ENCODE assay signal across 17 cellular contexts in genomic region chr14:31030406-31030805, GRCh38. TPM values are rescaled to one million over a fixed set of nuclear protein-coding genes. Genes with fewer than 3 reads are reported as not detected.
A peak's percentile ranks its signal among the peaks of the same experiment; 100 is the strongest.
DNase-seq lines count a peak whose midpoint lies in the region; ATAC-seq and TF ChIP-seq lines count a peak whose summit lies in the region.
"Had no signal": no experiment of that assay in that cellular context is flagged by ENCODE, and none has a peak within 500 bp of the region (broad histone marks: within the 10 kb centered on the region; RNA-seq: fewer than 3 reads in every experiment).

No MANE protein-coding gene starts in this region.

- no peak for ATAC-seq in activated T-cell treated with anti-CD3 and anti-CD28 coated beads, Interleukin-2, amount 50 U/mL, for 72 hours (replicated peaks in 1 of 2)
- ATAC-seq in WTC11 (no peak), body of pancreas (no peak)
- ATAC-seq: GM23338 had no signal

- no peak overlapping the region for H3K23ac ChIP-seq in H9 (ENCODE audit: insufficient read length, low read depth, low read length)

- H2AK5ac ChIP-seq in H9 (ENCODE audit: insufficient read length, low read length), result no peak overlapping the region

- CTCF ChIA-PET in WTC11 (lab: Charles Lee), result no interaction called here

- TF ChIP-seq CTCF in H9 (conservative IDR thresholded peaks at IDR 0.05) (no peak), WTC11 (IDR thresholded peaks at IDR 0.05) (no peak), progenitor cell of endocrine pancreas (IDR thresholded peaks at IDR 0.05; ENCODE audit: unreplicated experiment) (no peak), smooth muscle cell (IDR thresholded peaks at IDR 0.05; ENCODE audit: borderline replicate concordance, insufficient read depth, poor library complexity, severe bottlenecking) (no peak), body of pancreas (IDR thresholded peaks at IDR 0.05) (no peak)

- H3K4me2 ChIP-seq in H9 (ENCODE audit: insufficient read depth, insufficient read length, low read length), result no peak overlapping the region
- no peak overlapping the region for H3K4me2 ChIP-seq in smooth muscle cell
- H3K4me2 ChIP-seq: BLaER1 treated with 17β-estradiol and CSF1 and Interleukin-3, amounts not matched to agents 10 nM and 100 nM; GM23338 had no signal

- H3K18ac ChIP-seq in H9 (ENCODE audit: insufficient read length, low read depth, low read length), result no peak overlapping the region

- H2BK12ac ChIP-seq in H9 (ENCODE audit: insufficient read length, low read depth, low read length), result no peak overlapping the region

- H4K20me1 ChIP-seq in H9 (ENCODE audit: control insufficient read depth, insufficient read depth, insufficient read length) (no peaks in the 10 kb centered on the region), smooth muscle cell (ENCODE audit: low read depth) (peaks cover under 1% of the 10 kb centered on the region)
- H4K20me1 ChIP-seq: BLaER1 treated with 17β-estradiol and CSF1 and Interleukin-3, amounts not matched to agents 10 nM and 100 nM had no signal

- H3K9ac ChIP-seq in H9 (ENCODE audit: extremely low read depth, insufficient read length, low read length) (no peak overlapping the region), smooth muscle cell (ENCODE audit: low read depth) (no peak overlapping the region)
- H3K9ac ChIP-seq: BLaER1 treated with 17β-estradiol and CSF1 and Interleukin-3, amounts not matched to agents 10 nM and 100 nM had no signal

- H2BK5ac ChIP-seq in H9 (ENCODE audit: insufficient read length, low read length), result no peak overlapping the region

- POLR2A ChIA-PET in WTC11 (lab: Charles Lee), result no interaction called here

- H3K27ac Mint-ChIP-seq in activated T-cell treated with anti-CD3 and anti-CD28 coated beads, Interleukin-2, amount 50 U/mL, for 72 hours, result peak overlapping the region; percentile 42
- no peak overlapping the region for H3K27ac Mint-ChIP-seq in activated T-cell treated with anti-CD3 and anti-CD28 coated beads, Interleukin-2, amount 50 U/mL, for 24 hours
- H3K27ac Mint-ChIP-seq in H9, result peak overlapping the region in 2 of 3 experiments; percentile 0 to 66; a peak in 2 of 7 replicates
- peak overlapping the region; percentile 9; the same call in 1 of the 2 replicates for H3K27ac Mint-ChIP-seq in WTC11
- peak overlapping the region; percentile 17 for H3K27ac Mint-ChIP-seq in progenitor cell of endocrine pancreas
- H3K27ac Mint-ChIP-seq: GM23338, HFFc6 had no signal

- no peak overlapping the region for H4K91ac ChIP-seq in H9 (ENCODE audit: insufficient read length, low read depth, low read length)

- no peak overlapping the region for H3T11ph ChIP-seq in H9 (ENCODE audit: low read length)

- H2AFZ ChIP-seq in H9 (ENCODE audit: low read length), result no peak overlapping the region
- H2AFZ ChIP-seq in smooth muscle cell (ENCODE audit: low read depth), result no peak overlapping the region
- H2AFZ ChIP-seq: GM23338 had no signal

- no peak overlapping the region for H4K8ac ChIP-seq in H9 (replicated peaks; ENCODE audit: insufficient read length, low read depth, low read length)

- H3K9me3 Mint-ChIP-seq in activated T-cell treated with anti-CD3 and anti-CD28 coated beads, Interleukin-2, amount 50 U/mL, for 72 hours, result no peaks in the 10 kb centered on the region
- H3K9me3 Mint-ChIP-seq in activated T-cell treated with anti-CD3 and anti-CD28 coated beads, Interleukin-2, amount 50 U/mL, for 24 hours, result no peaks in the 10 kb centered on the region
- H3K9me3 Mint-ChIP-seq in H9 (no peaks in the 10 kb centered on the region), WTC11 (no peaks in the 10 kb centered on the region), progenitor cell of endocrine pancreas (ENCODE audit: low read depth) (no peaks in the 10 kb centered on the region)
- H3K9me3 Mint-ChIP-seq: CD4-positive, alpha-beta T cell; GM23338; HFFc6 had no signal

- H3K36me3 ChIP-seq in smooth muscle cell (ENCODE audit: low read depth) (no peaks in the 10 kb centered on the region), body of pancreas (replicated peaks in 1 of 2; ENCODE audit: insufficient read depth in 1 of 2, low read depth in 2 of 2) (no peaks in the 10 kb centered on the region)
- H3K36me3 ChIP-seq: BLaER1 treated with 17β-estradiol and CSF1 and Interleukin-3, amounts not matched to agents 10 nM and 100 nM; HAP-1 had no signal

- H3K9me3 ChIP-seq in H9 (ENCODE audit: control insufficient read depth, low read depth, low read length), result no peaks in the 10 kb centered on the region
- H3K9me3 ChIP-seq in smooth muscle cell (replicated peaks; ENCODE audit: low read depth), result no peaks in the 10 kb centered on the region
- H3K9me3 ChIP-seq in body of pancreas, result no peaks in the 10 kb centered on the region
- H3K9me3 ChIP-seq: BLaER1 treated with 17β-estradiol and CSF1 and Interleukin-3, amounts not matched to agents 10 nM and 100 nM; HAP-1 had no signal

- no peak overlapping the region for H2BK120ac ChIP-seq in H9 (ENCODE audit: low read depth, low read length, poor library complexity, severe bottlenecking)

- intact Hi-C loops in body of pancreas (cut with DNase I), result no loop called here

- H3K27ac ChIP-seq in H9 (ENCODE audit: insufficient read length, low read depth, low read length) (no peak overlapping the region), smooth muscle cell (ENCODE audit: low read depth) (no peak overlapping the region), body of pancreas (no peak overlapping the region)
- H3K27ac ChIP-seq: BLaER1 treated with 17β-estradiol and CSF1 and Interleukin-3, amounts not matched to agents 10 nM and 100 nM had no signal

- H2BK20ac ChIP-seq in H9 (ENCODE audit: low read depth, low read length, poor library complexity, severe bottlenecking), result no peak overlapping the region

- no peak overlapping the region for H3K4me3 ChIP-seq in smooth muscle cell
- H3K4me3 ChIP-seq in body of pancreas, result no peak overlapping the region
- H3K4me3 ChIP-seq: BLaER1 treated with 17β-estradiol and CSF1 and Interleukin-3, amounts not matched to agents 10 nM and 100 nM; GM23338; HAP-1 had no signal

- no peak for TF ChIP-seq POLR2A in body of pancreas (IDR thresholded peaks at IDR 0.05)

- no peak for DNase-seq in activated T-cell treated with anti-CD3 and anti-CD28 coated beads, Interleukin-2, amount 50 U/mL, for 72 hours
- DNase-seq in activated T-cell treated with anti-CD3 and anti-CD28 coated beads, Interleukin-2, amount 50 U/mL, for 24 hours, result no peak
- DNase-seq in H9, result no peak
- no peak for DNase-seq in WTC11 (ENCODE audit: low spot score)
- DNase-seq in progenitor cell of endocrine pancreas (ENCODE audit: low spot score, unreplicated experiment), result no peak
- no peak for DNase-seq in smooth muscle cell (lab: John Stamatoyannopoulos, UW; ENCODE audit: unreplicated experiment)
- DNase-seq in body of pancreas, result no peak
- DNase-seq in NCI-H774 (lab: John Stamatoyannopoulos, UW), result no peak
- DNase-seq: ACHN; CD4-positive, alpha-beta T cell; DMS79 treated with DMSO at 0.1 percent for 48 hours; EL; HFFc6; IMR-90 had no signal

- H3K79me2 ChIP-seq in H9 (ENCODE audit: insufficient read depth, low read length) (no peaks in the 10 kb centered on the region; the same call in 1 of the 2 replicates), smooth muscle cell (ENCODE audit: low read depth) (peaks cover 41% of the 10 kb centered on the region)

- H4K5ac ChIP-seq in H9 (ENCODE audit: insufficient read length, low read depth, low read length), result no peak overlapping the region

- H3K56ac ChIP-seq in H9 (ENCODE audit: insufficient read length, low read depth, low read length), result no peak overlapping the region

- peaks cover 60% of the 10 kb centered on the region for H3K4me1 Mint-ChIP-seq in activated T-cell treated with anti-CD3 and anti-CD28 coated beads, Interleukin-2, amount 50 U/mL, for 72 hours (ENCODE audit: low read depth)
- peaks cover 55% of the 10 kb centered on the region for H3K4me1 Mint-ChIP-seq in activated T-cell treated with anti-CD3 and anti-CD28 coated beads, Interleukin-2, amount 50 U/mL, for 24 hours (ENCODE audit: low read depth)
- peaks cover 7 to 19% of the 10 kb centered on the region in 2 experiments for H3K4me1 Mint-ChIP-seq in H9
- peaks cover 18% of the 10 kb centered on the region for H3K4me1 Mint-ChIP-seq in WTC11
- peaks cover 19% of the 10 kb centered on the region for H3K4me1 Mint-ChIP-seq in progenitor cell of endocrine pancreas (ENCODE audit: low read depth)

- no peaks in the 10 kb centered on the region for H3K27me3 Mint-ChIP-seq in activated T-cell treated with anti-CD3 and anti-CD28 coated beads, Interleukin-2, amount 50 U/mL, for 72 hours (ENCODE audit: low read depth)
- H3K27me3 Mint-ChIP-seq in activated T-cell treated with anti-CD3 and anti-CD28 coated beads, Interleukin-2, amount 50 U/mL, for 24 hours, result no peaks in the 10 kb centered on the region
- H3K27me3 Mint-ChIP-seq in H9 (ENCODE audit: low read depth) (no peaks in the 10 kb centered on the region), WTC11 (ENCODE audit: low read depth) (no peaks in the 10 kb centered on the region), progenitor cell of endocrine pancreas (no peaks in the 10 kb centered on the region)
- H3K27me3 Mint-ChIP-seq: CD4-positive, alpha-beta T cell had no signal

- H3K27me3 ChIP-seq in H9 (ENCODE audit: insufficient read depth, low read length), result no peaks in the 10 kb centered on the region
- H3K27me3 ChIP-seq in smooth muscle cell (ENCODE audit: low read depth), result no peaks in the 10 kb centered on the region
- H3K27me3 ChIP-seq in body of pancreas, result no peaks in the 10 kb centered on the region
- H3K27me3 ChIP-seq: BLaER1 treated with 17β-estradiol and CSF1 and Interleukin-3, amounts not matched to agents 10 nM and 100 nM had no signal

- peaks cover 0 to 2% of the 10 kb centered on the region in 2 donors for H3K36me3 Mint-ChIP-seq in activated T-cell treated with anti-CD3 and anti-CD28 coated beads, Interleukin-2, amount 50 U/mL, for 72 hours (ENCODE audit: insufficient read depth in 2 of 2)
- peaks cover 16% of the 10 kb centered on the region for H3K36me3 Mint-ChIP-seq in activated T-cell treated with anti-CD3 and anti-CD28 coated beads, Interleukin-2, amount 50 U/mL, for 24 hours (ENCODE audit: low read depth)
- H3K36me3 Mint-ChIP-seq in H9 (ENCODE audit: insufficient read depth in 1 of 3, low read depth in 3 of 3), result no peaks in the 10 kb centered on the region; a peak in 2 of 7 replicates
- no peaks in the 10 kb centered on the region for H3K36me3 Mint-ChIP-seq in WTC11
- peaks cover 3% of the 10 kb centered on the region for H3K36me3 Mint-ChIP-seq in progenitor cell of endocrine pancreas (ENCODE audit: insufficient read depth)

- H3K4me3 Mint-ChIP-seq in activated T-cell treated with anti-CD3 and anti-CD28 coated beads, Interleukin-2, amount 50 U/mL, for 72 hours, result no peak overlapping the region
- no peak overlapping the region for H3K4me3 Mint-ChIP-seq in activated T-cell treated with anti-CD3 and anti-CD28 coated beads, Interleukin-2, amount 50 U/mL, for 24 hours
- no peak overlapping the region for H3K4me3 Mint-ChIP-seq in H9
- H3K4me3 Mint-ChIP-seq in WTC11, result no peak overlapping the region
- H3K4me3 Mint-ChIP-seq in progenitor cell of endocrine pancreas (ENCODE audit: low read depth), result no peak overlapping the region
- H3K4me3 Mint-ChIP-seq: CD4-positive, alpha-beta T cell; GM23338; HFFc6 had no signal

- H3K4me1 ChIP-seq in H9 (ENCODE audit: insufficient read depth, low read length), result peaks cover 3% of the 10 kb centered on the region; the same call in 1 of the 2 replicates
- peaks cover 4% of the 10 kb centered on the region for H3K4me1 ChIP-seq in smooth muscle cell (ENCODE audit: low read depth)
- H3K4me1 ChIP-seq in body of pancreas, result peaks cover 29% of the 10 kb centered on the region
- H3K4me1 ChIP-seq: HAP-1 had no signal

- WGBS in H9 (ENCODE audit: extremely low coverage, insufficient read length, low lambda C conversion rate), result no CpG with 5 or more reads among the region's 4 CpGs
- WGBS in smooth muscle cell (ENCODE audit: low lambda C conversion rate), result 94% methylated on average over 4 of the region's 4 CpGs
- 95% methylated on average over 4 of the region's 4 CpGs for WGBS in body of pancreas, 2 donors

- peaks cover 7% of the 10 kb centered on the region for H3K23me2 ChIP-seq in H9 (ENCODE audit: insufficient read length, low read depth, low read length, poor library complexity, severe bottlenecking)

- peaks cover 12% of the 10 kb centered on the region for H3F3A ChIP-seq in smooth muscle cell (ENCODE audit: low read depth)

- no peak overlapping the region for H3K14ac ChIP-seq in H9 (ENCODE audit: insufficient read depth, low read length)

- no peak overlapping the region for H3K4ac ChIP-seq in H9 (ENCODE audit: low read depth, low read length)

- no peak overlapping the region for H2BK15ac ChIP-seq in H9 (ENCODE audit: low read depth, low read length)

- H3K79me1 ChIP-seq in H9 (ENCODE audit: insufficient read depth, low read depth, low read length, poor library complexity, severe bottlenecking), result peaks cover 6% of the 10 kb centered on the region

RNA-seq across cellular contexts. Expression of gene STRN3, which starts 4.2 kb away (rescaled TPM):
- total RNA-seq in activated T-cell treated with anti-CD3 and anti-CD28 coated beads, Interleukin-2, amount 50 U/mL, for 72 hours, result 10 to 100 TPM; 19.7 to 24.5 TPM
- total RNA-seq in H9 (2021), result 49.5 and 52.1 TPM in 2 replicates
- total RNA-seq in WTC11 (2021), result 37.1 to 40.8 TPM (median 40.4 TPM) in 3 replicates
- total RNA-seq in progenitor cell of endocrine pancreas, result 46.7 and 54.8 TPM in 2 replicates
- 43.6 and 66.2 TPM in 2 replicates for total RNA-seq in smooth muscle cell
- 6.8 and 9.5 TPM in 2 replicates for polyA plus RNA-seq in smooth muscle cell
- 10 to 100 TPM; 18.1 to 18.9 TPM for total RNA-seq in body of pancreas

RNA-seq across cellular contexts. Expression of gene AP4S1, which starts 5.0 kb away (rescaled TPM):
- 1 to 10 TPM; 6.3 to 8.6 TPM for total RNA-seq in activated T-cell treated with anti-CD3 and anti-CD28 coated beads, Interleukin-2, amount 50 U/mL, for 72 hours
- 11.3 and 13.7 TPM in 2 replicates for total RNA-seq in H9 (2021)
- 5.5 to 7.0 TPM (median 6.2 TPM) in 3 replicates for total RNA-seq in WTC11 (2021)
- 12.0 and 12.9 TPM in 2 replicates for total RNA-seq in progenitor cell of endocrine pancreas
- total RNA-seq in smooth muscle cell, result 7.6 and 9.8 TPM in 2 replicates
- 2.3 and 4.1 TPM in 2 replicates for polyA plus RNA-seq in smooth muscle cell
- total RNA-seq in body of pancreas, result 10 to 100 TPM in 1 of 2 donors, 1 to 10 TPM in 1; 8.6 to 13.7 TPM
